In the genomic region with DNA sequence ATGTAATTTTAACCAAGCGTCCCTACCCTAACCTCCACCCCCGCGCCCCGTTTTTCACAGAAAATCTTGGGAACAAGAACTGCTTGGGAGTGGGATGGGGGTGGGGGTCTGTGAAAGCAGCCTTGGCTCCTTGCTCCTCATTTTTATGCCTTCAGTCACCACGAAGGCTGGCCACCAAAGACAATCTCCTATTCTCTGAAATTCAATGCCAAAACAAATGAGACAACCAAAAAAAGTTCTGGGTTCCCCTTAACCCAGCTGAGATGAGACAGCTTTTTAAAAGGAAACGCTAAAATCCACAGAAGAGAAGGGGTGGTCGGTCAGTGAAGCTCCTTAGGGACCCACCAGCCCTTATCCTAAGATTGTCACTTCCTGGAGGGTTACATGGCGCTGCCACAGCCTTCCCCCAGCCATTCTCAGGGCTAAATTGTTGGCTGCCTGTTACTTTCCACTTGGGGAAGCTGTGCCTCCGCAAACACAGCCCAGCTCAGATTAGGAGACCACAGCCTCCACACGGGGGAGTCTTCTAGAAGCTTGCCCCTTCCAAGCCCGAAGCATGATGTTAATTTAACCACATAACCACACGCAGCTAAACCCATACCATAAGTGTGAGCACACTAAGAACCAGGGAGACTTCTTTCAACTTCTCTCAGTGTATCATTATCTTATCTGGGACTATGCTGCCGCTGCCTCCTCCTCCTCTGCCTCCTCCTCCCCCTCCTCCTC, we compare ENCODE assay signal across 9 cellular contexts.
A peak's percentile ranks its signal among the peaks of the same experiment; 100 is the strongest.
DNase-seq lines count a peak whose midpoint lies in the region; ATAC-seq, FAIRE-seq and TF ChIP-seq lines count a peak whose summit lies in the region.
"Had no signal": no experiment of that assay in that cellular context is flagged by ENCODE, and none has a peak within 500 bp of the region (broad histone marks: within the 10 kb centered on the region; RNA-seq: fewer than 3 reads in every experiment).

No MANE protein-coding gene starts in this region.

- H3K4me1 ChIP-seq in kidney (ENCODE audit: control insufficient read depth in 1 of 2, insufficient read depth in 1 of 2, low read depth in 1 of 2, low read length in 2 of 2): peaks cover 0 to 5% of the 10 kb centered on the region in 2 donors

- peak; percentile 77 for TF ChIP-seq CTCF in AG09309 (IDR thresholded peaks at IDR 0.05; ENCODE audit: control insufficient read depth, insufficient read depth, low read depth, low read length, missing control alignments)
- TF ChIP-seq CTCF in activated CD8-positive, alpha-beta T cell treated with anti-CD3 and anti-CD28 coated beads for 36 hours (IDR thresholded peaks at IDR 0.05): no peak
- no peak for TF ChIP-seq CTCF in kidney (IDR thresholded peaks at IDR 0.05; ENCODE audit: borderline replicate concordance, extremely low read depth, insufficient read depth)

- no peak overlapping the region for H3K27ac ChIP-seq in kidney (ENCODE audit: low read depth in 2 of 2, low read length in 2 of 2)

- no peaks in the 10 kb centered on the region for H3K9me3 Mint-ChIP-seq in activated CD8-positive, alpha-beta T cell treated with anti-CD3 and anti-CD28 coated beads for 36 hours

- H3K36me3 ChIP-seq in kidney (ENCODE audit: control insufficient read depth in 1 of 2, insufficient read depth in 2 of 2, low read length in 2 of 2): no peaks in the 10 kb centered on the region

- CTCF ChIA-PET in activated CD8-positive, alpha-beta T cell treated with anti-CD3 and anti-CD28 coated beads for 36 hours (lab: Charles Lee): interaction anchor here (0.9 to 1.3 kb wide), 2 partner anchors 21 to 139 kb away, joined by 3 to 4 read pairs; no protein-coding TSS in a partner anchor

- H3K4me3 ChIP-seq in AG09309 (ENCODE audit: control insufficient read depth, low read depth, low read length): no peak overlapping the region; the same call in 1 of the 2 replicates
- H3K4me3 ChIP-seq in kidney (ENCODE audit: low read length in 2 of 2): no peak overlapping the region

- DNase-seq in AG09309 (ENCODE audit: low read depth) (peak; percentile 88), HS-27A (ENCODE audit: low read depth) (peak; percentile 67), kidney (peak; percentile 66), SKM-1 (lab: John Stamatoyannopoulos, UW; ENCODE audit: unreplicated experiment) (no peak), RKO (ENCODE audit: low spot score) (no peak)
- DNase-seq in activated CD8-positive, alpha-beta T cell treated with anti-CD3 and anti-CD28 coated beads for 36 hours: peak; percentile 67
- DNase-seq: NCI-H774 had no signal

- peaks cover 59% of the 10 kb centered on the region for H3K27me3 Mint-ChIP-seq in activated CD8-positive, alpha-beta T cell treated with anti-CD3 and anti-CD28 coated beads for 36 hours

- H3K27ac Mint-ChIP-seq in activated CD8-positive, alpha-beta T cell treated with anti-CD3 and anti-CD28 coated beads for 36 hours: no peak overlapping the region

- H3K9ac ChIP-seq in kidney (ENCODE audit: low read length in 2 of 2): no peak overlapping the region

- H3K9me3 ChIP-seq in kidney (ENCODE audit: control insufficient read depth in 1 of 2, low read length in 2 of 2): no peaks in the 10 kb centered on the region

- no peak overlapping the region for H3K4me3 Mint-ChIP-seq in activated CD8-positive, alpha-beta T cell treated with anti-CD3 and anti-CD28 coated beads for 36 hours

- ATAC-seq in activated CD8-positive, alpha-beta T cell treated with anti-CD3 and anti-CD28 coated beads for 36 hours: peak; percentile 66
- ATAC-seq in GM19023 (IDR thresholded peaks at IDR 0.05; ENCODE audit: unreplicated experiment) (no peak), HG02759 (IDR thresholded peaks at IDR 0.05; ENCODE audit: unreplicated experiment) (no peak)

- POLR2A ChIA-PET in activated CD8-positive, alpha-beta T cell treated with anti-CD3 and anti-CD28 coated beads for 36 hours (lab: Charles Lee): no interaction called here

- intact Hi-C loops in activated CD8-positive, alpha-beta T cell treated with anti-CD3 and anti-CD28 coated beads for 36 hours (cut with micrococcal nuclease): no loop called here
- intact Hi-C loops in kidney (cut with DNase I): no loop called here

- no peak for FAIRE-seq in kidney (lab: Jason Lieb, UNC)

- H3K36me3 Mint-ChIP-seq in activated CD8-positive, alpha-beta T cell treated with anti-CD3 and anti-CD28 coated beads for 36 hours (ENCODE audit: low read depth): no peaks in the 10 kb centered on the region

- H3K4me1 Mint-ChIP-seq in activated CD8-positive, alpha-beta T cell treated with anti-CD3 and anti-CD28 coated beads for 36 hours (ENCODE audit: low read depth): peaks cover 11% of the 10 kb centered on the region

Comparison
In these comparisons a context has a peak if more than half of its experiments do, and no peak if none do; other contexts are left out.
1. DNase-seq: peak in AG09309 (single experiment), HS-27A (single experiment), activated CD8-positive, alpha-beta T cell treated with anti-CD3 and anti-CD28 coated beads for 36 hours (single experiment) and kidney (single experiment); none in SKM-1 (single experiment) and RKO (single experiment).